Comparison of ENCODE assay signal across 25 cellular contexts in the genomic region with DNA sequence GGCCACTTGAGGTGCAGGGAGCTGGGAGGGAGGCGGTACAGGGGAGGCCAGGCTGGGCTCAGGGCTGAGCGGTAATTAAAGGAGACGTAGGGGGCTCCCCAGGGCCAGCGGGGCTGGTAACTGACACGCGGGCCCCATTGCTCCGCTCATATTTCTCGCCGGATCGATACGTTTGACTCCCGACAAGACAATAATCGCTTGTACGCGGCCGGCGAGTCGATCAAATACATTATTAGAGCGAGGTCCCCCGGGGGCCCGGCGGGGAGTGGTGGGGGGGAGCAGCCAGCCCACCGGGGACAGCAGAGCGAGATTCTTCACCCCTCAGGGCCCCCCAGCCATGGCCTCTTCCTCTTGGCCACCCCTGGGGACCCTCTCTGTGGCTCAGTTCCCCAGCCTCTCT. TPM values are rescaled to one million over a fixed set of nuclear protein-coding genes. Genes with fewer than 3 reads are reported as not detected.
DNase-seq lines count a peak whose midpoint lies in the region; ATAC-seq, FAIRE-seq and TF ChIP-seq lines count a peak whose summit lies in the region.
"Had no signal": no experiment of that assay in that cellular context is flagged by ENCODE, and none has a peak within 500 bp of the region (broad histone marks: within the 10 kb centered on the region; RNA-seq: fewer than 3 reads in every experiment).

No MANE protein-coding gene starts in this region.

- TF ChIP-seq CTCF in IMR-90 (conservative IDR thresholded peaks at IDR 0.05; ENCODE audit: low read depth, low read length) = no peak
- TF ChIP-seq CTCF in D721Med (IDR thresholded peaks at IDR 0.05; ENCODE audit: insufficient read depth, missing control alignments) = no peak

- peaks cover 8 to 18% of the 10 kb centered on the region in 2 experiments; a peak in 3 of 4 replicates for H3K79me1 ChIP-seq in IMR-90 (ENCODE audit: low read depth in 1 of 2, low read length in 2 of 2)

- no peak overlapping the region for H4K91ac ChIP-seq in IMR-90 (ENCODE audit: insufficient read depth, low read depth, low read length)

- in situ Hi-C loops in IMR-90 (cut with MboI; ENCODE audit: low sequenced_read_pairs) = loop anchor here (10.0 kb wide), 1 partner anchor 190 kb away; a partner anchor contains a TSS

- dilution Hi-C loops in IMR-90 (cut with HindIII; ENCODE audit: low sequenced_read_pairs, unreplicated experiment) = no loop called here

- no peak overlapping the region for H3K56ac ChIP-seq in IMR-90 (ENCODE audit: extremely low read depth, insufficient read depth, low read length)

- CTCF ChIA-PET in IMR-90 (lab: Yijun Ruan, JAX) = interaction anchor here (0.6 kb wide), 1 partner anchor 53 kb away, joined by 4 read pairs; no protein-coding TSS in a partner anchor

- H2AK5ac ChIP-seq in IMR-90 (ENCODE audit: low read depth, low read length) = no peak overlapping the region

- no peak overlapping the region for H3K4ac ChIP-seq in IMR-90 (ENCODE audit: low read depth, low read length)

- H3K27ac ChIP-seq in IMR-90 (ENCODE audit: insufficient read depth, low read length) = no peak overlapping the region
- H3K27ac ChIP-seq: GM23248 had no signal

- no peak overlapping the region for H4K8ac ChIP-seq in IMR-90 (ENCODE audit: low read depth in 2 of 2, low read length in 2 of 2)

- H2BK120ac ChIP-seq in IMR-90 (ENCODE audit: low read depth, low read length) = no peak overlapping the region

- no peaks in the 10 kb centered on the region for H3K9me3 Mint-ChIP-seq in activated naive CD8-positive, alpha-beta T cell (ENCODE audit: low read depth)
- no peaks in the 10 kb centered on the region for H3K9me3 Mint-ChIP-seq in activated naive CD8-positive, alpha-beta T cell treated with anti-CD3 and anti-CD28 coated beads, Interleukin-2, amount 50 U/mL, for 24 hours
- no peaks in the 10 kb centered on the region for H3K9me3 Mint-ChIP-seq in central memory CD8-positive, alpha-beta T cell
- H3K9me3 Mint-ChIP-seq: CD14-positive monocyte had no signal

- H4K20me1 ChIP-seq in IMR-90 (ENCODE audit: insufficient read depth, low read length) = no peaks in the 10 kb centered on the region

- no peak for ATAC-seq in activated naive CD8-positive, alpha-beta T cell treated with anti-CD3 and anti-CD28 coated beads, Interleukin-2, amount 50 U/mL, for 24 hours
- no peak for ATAC-seq in IMR-90 (ENCODE audit: low read depth)
- no peak for ATAC-seq in central memory CD8-positive, alpha-beta T cell (replicated peaks; ENCODE audit: extremely low read depth, poor library complexity, severe bottlenecking)

- DNase-seq in activated naive CD8-positive, alpha-beta T cell treated with anti-CD3 and anti-CD28 coated beads, Interleukin-2, amount 50 U/mL, for 24 hours = no peak
- no peak for DNase-seq in IMR-90
- no peak for DNase-seq in central memory CD8-positive, alpha-beta T cell (ENCODE audit: low spot score in 2 of 2)
- DNase-seq in retina = peak; percentile 58
- no peak for DNase-seq in HPDE6-E6E7 (ENCODE audit: extremely low spot score)
- DNase-seq in D721Med (ENCODE audit: insufficient read length, low spot score) = no peak
- no peak for DNase-seq in NCI-H128 (lab: John Stamatoyannopoulos, UW; ENCODE audit: unreplicated experiment)
- DNase-seq: 8988T; Caco-2; DND-41; GM23248; HCEC 1CT; Kasumi-1; NCI-H1417 treated with DMSO at 0.1 percent for 48 hours; NCI-H187; NCI-H510A; NCI-H774; NK-92 treated with Interleukin-12 subunit alpha and Interleukin-12 subunit beta, amount 100 ng/mL, for 24 hours; SW 1271 had no signal

- no peak for FAIRE-seq in D721Med (lab: Jason Lieb, UNC)
- FAIRE-seq: GM12892, RCC 7860 had no signal

- no peaks in the 10 kb centered on the region for H3K36me3 ChIP-seq in IMR-90 (ENCODE audit: control insufficient read depth, insufficient read depth, low read length)

- peaks cover 12% of the 10 kb centered on the region for H3K4me1 ChIP-seq in IMR-90 (ENCODE audit: control insufficient read depth, insufficient read depth, low read length)
- H3K4me1 ChIP-seq: Caco-2 had no signal

- no peak overlapping the region for H3K23ac ChIP-seq in IMR-90 (ENCODE audit: low read depth, low read length)

- H2BK15ac ChIP-seq in IMR-90 (ENCODE audit: low read depth, low read length) = no peak overlapping the region

- H3K27me3 ChIP-seq in IMR-90 (ENCODE audit: control insufficient read depth, insufficient read depth, low read length) = peaks cover 20% of the 10 kb centered on the region

- peak overlapping the region; percentile 7 for H2AFZ ChIP-seq in IMR-90 (replicated peaks; ENCODE audit: low read length, poor library complexity)
- H2AFZ ChIP-seq: GM23248 had no signal

- POLR2A ChIA-PET in IMR-90 (lab: Charles Lee; ENCODE audit: unreplicated experiment) = no interaction called here

- no peak overlapping the region for H4K5ac ChIP-seq in IMR-90 (ENCODE audit: low read depth, low read length)

- peaks cover 16% of the 10 kb centered on the region for H3K36me3 Mint-ChIP-seq in activated naive CD8-positive, alpha-beta T cell
- H3K36me3 Mint-ChIP-seq in activated naive CD8-positive, alpha-beta T cell treated with anti-CD3 and anti-CD28 coated beads, Interleukin-2, amount 50 U/mL, for 24 hours (ENCODE audit: low read depth) = peaks cover 4% of the 10 kb centered on the region
- H3K36me3 Mint-ChIP-seq in central memory CD8-positive, alpha-beta T cell (ENCODE audit: insufficient read depth) = peaks cover 9% of the 10 kb centered on the region

- intact Hi-C loops in IMR-90 (cut with micrococcal nuclease) = loop anchor here (5.0 to 10.0 kb wide), 2 partner anchors 163 to 270 kb away; no protein-coding TSS in a partner anchor

- H3K4me2 ChIP-seq in IMR-90 (ENCODE audit: low read depth, low read length) = no peak overlapping the region

- peaks cover 49% of the 10 kb centered on the region for H3K4me1 Mint-ChIP-seq in activated naive CD8-positive, alpha-beta T cell (ENCODE audit: low read depth)
- H3K4me1 Mint-ChIP-seq in activated naive CD8-positive, alpha-beta T cell treated with anti-CD3 and anti-CD28 coated beads, Interleukin-2, amount 50 U/mL, for 24 hours = peaks cover 38% of the 10 kb centered on the region
- peaks cover 50% of the 10 kb centered on the region for H3K4me1 Mint-ChIP-seq in central memory CD8-positive, alpha-beta T cell

- BruUV-seq in IMR-90 (replicated peaks; lab: Mats Ljungman, UMichigan) = no TSS peak

- peaks cover 12% of the 10 kb centered on the region for H3K9me1 ChIP-seq in IMR-90 (ENCODE audit: insufficient read depth, low read length)

- TF ChIP-seq RAD21 in IMR-90 (IDR thresholded peaks at IDR 0.05; ENCODE audit: low read length) = no peak

- no peak overlapping the region for H2AK9ac ChIP-seq in IMR-90 (replicated peaks; ENCODE audit: low read depth, low read length, poor library complexity)

- H3K14ac ChIP-seq in IMR-90 (replicated peaks; ENCODE audit: low read depth, low read length) = no peak overlapping the region

- H3K27me3 Mint-ChIP-seq in activated naive CD8-positive, alpha-beta T cell = no peaks in the 10 kb centered on the region
- no peaks in the 10 kb centered on the region for H3K27me3 Mint-ChIP-seq in activated naive CD8-positive, alpha-beta T cell treated with anti-CD3 and anti-CD28 coated beads, Interleukin-2, amount 50 U/mL, for 24 hours
- H3K27me3 Mint-ChIP-seq in central memory CD8-positive, alpha-beta T cell = no peaks in the 10 kb centered on the region

- TF ChIP-seq POLR2A in IMR-90 (IDR thresholded peaks at IDR 0.05; ENCODE audit: low read depth, low read length) = no peak

- H3K9me3 ChIP-seq in IMR-90 (ENCODE audit: control insufficient read depth, insufficient read depth, low read length) = no peaks in the 10 kb centered on the region
- H3K9me3 ChIP-seq: Caco-2 had no signal

- no peak overlapping the region for H3K9ac ChIP-seq in IMR-90 (ENCODE audit: low read depth, low read length)
- H3K9ac ChIP-seq: GM23248 had no signal

- H2BK5ac ChIP-seq in IMR-90 (ENCODE audit: low read depth, low read length, poor library complexity, severe bottlenecking) = no peak overlapping the region

- no peak overlapping the region for H2BK20ac ChIP-seq in IMR-90 (ENCODE audit: low read depth, low read length)

- 83% methylated on average over 14 of the region's 24 CpGs; no CpG with 5 or more reads in 1 of the 2 experiments for WGBS in IMR-90 (ENCODE audit: extremely low coverage in 2 of 2, insufficient read length in 1 of 2), 2 experiments

- H3K4me3 ChIP-seq in IMR-90 (ENCODE audit: insufficient read depth, low read depth, low read length) = no peak overlapping the region
- H3K4me3 ChIP-seq: GM23248 had no signal

- peak overlapping the region; percentile 47 for H3K4me3 Mint-ChIP-seq in activated naive CD8-positive, alpha-beta T cell
- H3K4me3 Mint-ChIP-seq in activated naive CD8-positive, alpha-beta T cell treated with anti-CD3 and anti-CD28 coated beads, Interleukin-2, amount 50 U/mL, for 24 hours = no peak overlapping the region
- no peak overlapping the region for H3K4me3 Mint-ChIP-seq in central memory CD8-positive, alpha-beta T cell

- no peak overlapping the region for H3K18ac ChIP-seq in IMR-90 (ENCODE audit: low read depth, low read length)

- H3K27ac Mint-ChIP-seq in activated naive CD8-positive, alpha-beta T cell = peak overlapping the region; percentile 74
- no peak overlapping the region for H3K27ac Mint-ChIP-seq in activated naive CD8-positive, alpha-beta T cell treated with anti-CD3 and anti-CD28 coated beads, Interleukin-2, amount 50 U/mL, for 24 hours
- H3K27ac Mint-ChIP-seq in central memory CD8-positive, alpha-beta T cell (ENCODE audit: low read depth) = peak overlapping the region; percentile 17
- H3K27ac Mint-ChIP-seq: CD14-positive monocyte had no signal

TF ChIP-seq in IMR-90, 13 proteins besides CTCF, POLR2A, EP300 and RAD21 (continues in another document):
- TF ChIP-seq NFE2L2 (IDR thresholded peaks at IDR 0.05; ENCODE audit: low read depth, low read length) = no peak
- no peak for TF ChIP-seq RCOR1 (IDR thresholded peaks at IDR 0.05; ENCODE audit: insufficient replicate concordance, low read length)
- TF ChIP-seq, protein P1, sequence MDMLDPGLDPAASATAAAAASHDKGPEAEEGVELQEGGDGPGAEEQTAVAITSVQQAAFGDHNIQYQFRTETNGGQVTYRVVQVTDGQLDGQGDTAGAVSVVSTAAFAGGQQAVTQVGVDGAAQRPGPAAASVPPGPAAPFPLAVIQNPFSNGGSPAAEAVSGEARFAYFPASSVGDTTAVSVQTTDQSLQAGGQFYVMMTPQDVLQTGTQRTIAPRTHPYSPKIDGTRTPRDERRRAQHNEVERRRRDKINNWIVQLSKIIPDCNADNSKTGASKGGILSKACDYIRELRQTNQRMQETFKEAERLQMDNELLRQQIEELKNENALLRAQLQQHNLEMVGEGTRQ (IDR thresholded peaks at IDR 0.05; ENCODE audit: low read depth, low read length) = no peak
- no peak for TF ChIP-seq CHD1 (IDR thresholded peaks at IDR 0.05; ENCODE audit: low read depth, low read length)
- TF ChIP-seq FOS (IDR thresholded peaks at IDR 0.05; ENCODE audit: low read depth, low read length) = no peak

RNA-seq across cellular contexts. Expression of a gene that starts 2.4 kb away (rescaled TPM):
- total RNA-seq in IMR-90 (2012; rRNA removed) = 0.54 and 0.56 TPM in 2 replicates
- polyA plus RNA-seq in IMR-90 (2012; rRNA removed) = 5.0 and 6.6 TPM in 2 replicates
- 1.8 and 5.3 TPM in 2 replicates for polyA plus RNA-seq in IMR-90 (2012; cell fraction: cytosol; rRNA removed)
- 11.7 and 16.9 TPM in 2 replicates for polyA plus RNA-seq in IMR-90 (2012; cell fraction: nucleus; rRNA removed; ENCODE audit: low replicate concordance)
- total RNA-seq: G401, SK-MEL-5 had no signal

RNA-seq across cellular contexts. Expression of a gene that starts 58.7 kb away (rescaled TPM):
- total RNA-seq in IMR-90 (2012; rRNA removed) = 8.1 and 10.0 TPM in 2 replicates
- 12.7 and 14.1 TPM in 2 replicates for polyA plus RNA-seq in IMR-90 (2012; rRNA removed)
- 4.9 and 11.7 TPM in 2 replicates for polyA plus RNA-seq in IMR-90 (2012; cell fraction: cytosol; rRNA removed)
- 4.1 and 12.6 TPM in 2 replicates for polyA plus RNA-seq in IMR-90 (2012; cell fraction: nucleus; rRNA removed; ENCODE audit: low replicate concordance)
